In the genomic region with DNA sequence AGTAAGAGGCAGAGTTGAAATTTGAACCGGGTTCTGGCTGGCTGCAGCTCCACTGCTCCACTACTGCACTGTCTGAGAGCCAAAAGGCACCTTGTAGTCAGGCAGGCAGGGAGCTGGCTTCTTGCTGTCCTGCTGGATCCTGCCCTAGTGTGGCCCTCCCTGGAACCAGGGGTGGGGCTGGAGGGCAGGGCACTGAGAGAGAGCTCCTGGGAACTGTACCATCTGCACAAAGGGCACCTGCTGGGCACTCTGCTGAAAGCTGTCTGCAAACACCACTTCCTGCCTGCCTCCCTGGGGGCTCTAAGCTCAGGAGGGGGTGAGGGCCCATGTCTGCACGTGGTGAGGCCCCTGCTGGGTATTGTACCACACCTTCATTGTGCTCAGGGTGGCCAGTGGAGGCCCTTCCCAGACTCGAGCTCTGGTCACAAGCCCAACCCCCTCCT, we compare ENCODE assay signal across 17 cellular contexts. TPM values are rescaled to one million over a fixed set of nuclear protein-coding genes. Genes with fewer than 3 reads are reported as not detected.
DNase-seq lines count a peak whose midpoint lies in the region; ATAC-seq lines count a peak whose summit lies in the region.
"Had no signal": no experiment of that assay in that cellular context is flagged by ENCODE, and none has a peak within 500 bp of the region (broad histone marks: within the 10 kb centered on the region; RNA-seq: fewer than 3 reads in every experiment).

No MANE protein-coding gene starts in this region.

- H3K9me3 Mint-ChIP-seq in naive B cell: no peaks in the 10 kb centered on the region
- H3K9me3 Mint-ChIP-seq: T-helper 1 cell treated with Interleukin-12 subunit alpha and Interleukin-12 subunit beta and Interleukin-4 antibody, amounts not matched to agents 30 μg/mL and 1 μg/mL, for 36 hours had no signal

- H3K4me3 Mint-ChIP-seq in naive B cell: peak overlapping the region; percentile 83 to 98 (median 92)
- H3K4me3 Mint-ChIP-seq: activated CD4-positive, alpha-beta T cell treated with anti-CD3 and anti-CD28 coated beads for 36 hours; T-helper 1 cell treated with Interleukin-12 subunit alpha and Interleukin-12 subunit beta and Interleukin-4 antibody, amounts not matched to agents 30 μg/mL and 1 μg/mL, for 36 hours had no signal

- peaks cover 20 to 28% of the 10 kb centered on the region in 2 donors for H3K36me3 Mint-ChIP-seq in naive B cell

- ATAC-seq in HG02759 (IDR thresholded peaks at IDR 0.05; ENCODE audit: unreplicated experiment) (peak; percentile 33), naive B cell (ENCODE audit: low read depth in 2 of 2) (peak; percentile 39 to 43), HG03521 (IDR thresholded peaks at IDR 0.05; ENCODE audit: unreplicated experiment) (no peak)
- ATAC-seq: activated CD4-positive, alpha-beta T cell treated with anti-CD3 and anti-CD28 coated beads for 36 hours; K562 had no signal

- peak; percentile 36 for DNase-seq in DMS79 (lab: John Stamatoyannopoulos, UW)
- DNase-seq in NCI-H510A (lab: John Stamatoyannopoulos, UW): peak; percentile 64
- peak; percentile 62 for DNase-seq in naive B cell
- DNase-seq in medulla oblongata (ENCODE audit: extremely low spot score): no peak
- DNase-seq in RPMI8226: no peak
- DNase-seq in SHP77 (lab: John Stamatoyannopoulos, UW): no peak
- DNase-seq: activated CD4-positive, alpha-beta T cell treated with anti-CD3 and anti-CD28 coated beads for 36 hours; activated T-cell treated with anti-CD3 and anti-CD28 coated beads, Interleukin-2, amount 50 U/mL, for 48 hours; adrenal gland; NCI-H2029 treated with DMSO at 0.1 percent for 48 hours; retina; uterus had no signal

- H3K27ac Mint-ChIP-seq in naive B cell: peak overlapping the region; percentile 87 to 99 (median 94)
- H3K27ac Mint-ChIP-seq: activated CD4-positive, alpha-beta T cell treated with anti-CD3 and anti-CD28 coated beads for 36 hours; T-helper 1 cell treated with Interleukin-12 subunit alpha and Interleukin-12 subunit beta and Interleukin-4 antibody, amounts not matched to agents 30 μg/mL and 1 μg/mL, for 36 hours had no signal

- no peaks in the 10 kb centered on the region for H3K27me3 Mint-ChIP-seq in naive B cell

- H3K4me1 Mint-ChIP-seq in naive B cell: peaks cover 77 to 95% (median 93%) of the 10 kb centered on the region in 3 donors

RNA-seq across cellular contexts. Expression of a gene that starts 19.0 kb away (rescaled TPM):
- polyA plus RNA-seq in naive B cell (ENCODE audit: low read depth in 6 of 6): 10 to 100 TPM; 15.0 to 44.0 (median 35.9) TPM
- polyA plus RNA-seq: BJ, K562 had no signal

RNA-seq across cellular contexts. Expression of a gene that starts 46.7 kb away (rescaled TPM):
- polyA plus RNA-seq in naive B cell (ENCODE audit: low read depth in 6 of 6): 1,000 to 10,000 TPM; 3,311 to 6,921 (median 4,382) TPM
- polyA plus RNA-seq: adrenal gland, BJ had no signal

Comparison
In these comparisons a context has a peak if more than half of its experiments do, and no peak if none do; other contexts are left out.
1. DNase-seq: peak in DMS79 (single experiment), NCI-H510A (single experiment) and naive B cell (single experiment); none in medulla oblongata (single experiment), RPMI8226 (single experiment) and SHP77 (0 of 2).